Comparison of ENCODE assay signal across 1 cellular context in the genomic region with DNA sequence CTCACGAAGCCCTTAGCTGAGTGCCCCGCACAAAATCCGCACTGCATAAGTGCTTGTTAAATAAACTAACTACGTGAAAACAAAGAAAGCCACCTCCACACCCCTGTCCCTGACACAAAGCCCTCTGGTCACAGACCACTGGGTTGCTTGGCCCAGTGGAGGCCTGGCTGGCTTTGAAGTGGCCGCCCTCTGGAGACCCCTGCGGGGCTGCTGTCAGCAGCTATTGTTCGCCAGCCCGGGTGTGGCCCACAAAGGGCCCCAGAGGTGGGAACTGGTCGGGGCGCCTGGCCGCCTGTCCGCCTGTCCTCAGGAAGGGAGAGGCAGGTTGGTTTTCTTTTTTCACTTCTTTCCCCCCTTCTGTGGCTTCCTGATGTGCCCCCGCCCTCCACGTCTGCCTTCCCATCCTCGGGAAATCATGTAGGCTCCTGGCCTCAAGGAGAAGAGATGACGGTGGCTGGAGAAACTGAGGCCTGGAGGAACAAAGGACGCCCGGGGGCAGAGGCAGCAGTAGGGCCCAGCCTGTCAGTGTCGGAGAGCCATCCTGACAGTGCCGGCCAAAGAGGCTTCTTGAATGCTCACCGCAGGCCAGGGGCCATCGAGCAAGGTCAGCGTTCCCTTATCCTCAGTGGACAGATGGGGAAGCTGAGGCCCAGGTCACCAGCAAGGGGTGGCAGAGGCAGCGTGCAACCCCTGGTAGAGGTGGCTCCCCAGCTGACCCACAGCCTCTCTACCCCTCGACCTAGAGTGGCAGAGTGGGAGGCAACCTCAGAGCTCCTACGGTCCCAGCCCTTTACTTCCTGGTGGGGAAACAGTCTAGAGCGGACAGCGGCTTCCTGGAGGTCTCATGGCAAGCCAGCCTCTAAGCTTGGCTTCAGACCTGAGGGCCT.
TF ChIP-seq lines count a peak whose summit lies in the region.

No MANE protein-coding gene starts in this region.

TF ChIP-seq in GM23338, 12 proteins besides CTCF, POLR2A, EP300 and RAD21 (continued from another document):
- no peak for TF ChIP-seq JUNB (IDR thresholded peaks at IDR 0.05; ENCODE audit: unreplicated experiment)
- TF ChIP-seq, protein P1, sequence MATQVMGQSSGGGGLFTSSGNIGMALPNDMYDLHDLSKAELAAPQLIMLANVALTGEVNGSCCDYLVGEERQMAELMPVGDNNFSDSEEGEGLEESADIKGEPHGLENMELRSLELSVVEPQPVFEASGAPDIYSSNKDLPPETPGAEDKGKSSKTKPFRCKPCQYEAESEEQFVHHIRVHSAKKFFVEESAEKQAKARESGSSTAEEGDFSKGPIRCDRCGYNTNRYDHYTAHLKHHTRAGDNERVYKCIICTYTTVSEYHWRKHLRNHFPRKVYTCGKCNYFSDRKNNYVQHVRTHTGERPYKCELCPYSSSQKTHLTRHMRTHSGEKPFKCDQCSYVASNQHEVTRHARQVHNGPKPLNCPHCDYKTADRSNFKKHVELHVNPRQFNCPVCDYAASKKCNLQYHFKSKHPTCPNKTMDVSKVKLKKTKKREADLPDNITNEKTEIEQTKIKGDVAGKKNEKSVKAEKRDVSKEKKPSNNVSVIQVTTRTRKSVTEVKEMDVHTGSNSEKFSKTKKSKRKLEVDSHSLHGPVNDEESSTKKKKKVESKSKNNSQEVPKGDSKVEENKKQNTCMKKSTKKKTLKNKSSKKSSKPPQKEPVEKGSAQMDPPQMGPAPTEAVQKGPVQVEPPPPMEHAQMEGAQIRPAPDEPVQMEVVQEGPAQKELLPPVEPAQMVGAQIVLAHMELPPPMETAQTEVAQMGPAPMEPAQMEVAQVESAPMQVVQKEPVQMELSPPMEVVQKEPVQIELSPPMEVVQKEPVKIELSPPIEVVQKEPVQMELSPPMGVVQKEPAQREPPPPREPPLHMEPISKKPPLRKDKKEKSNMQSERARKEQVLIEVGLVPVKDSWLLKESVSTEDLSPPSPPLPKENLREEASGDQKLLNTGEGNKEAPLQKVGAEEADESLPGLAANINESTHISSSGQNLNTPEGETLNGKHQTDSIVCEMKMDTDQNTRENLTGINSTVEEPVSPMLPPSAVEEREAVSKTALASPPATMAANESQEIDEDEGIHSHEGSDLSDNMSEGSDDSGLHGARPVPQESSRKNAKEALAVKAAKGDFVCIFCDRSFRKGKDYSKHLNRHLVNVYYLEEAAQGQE (IDR thresholded peaks at IDR 0.05; ENCODE audit: unreplicated experiment): no peak
TF ChIP-seq in GM23338: peak in this region for 0.
